ENCODE assay signal across 17 cellular contexts in genomic region chr10:62819521-62819920, GRCh38.
DNase-seq lines count a peak whose midpoint lies in the region.
"Had no signal": no experiment of that assay in that cellular context is flagged by ENCODE, and none has a peak within 500 bp of the region (broad histone marks: within the 10 kb centered on the region; RNA-seq: fewer than 3 reads in every experiment).

No MANE protein-coding gene starts in this region.

- H3K27ac ChIP-seq in BLaER1 treated with 17β-estradiol and CSF1 and Interleukin-3, amounts not matched to agents 10 nM and 100 nM = no peak overlapping the region
- H3K27ac ChIP-seq: coronary artery, epithelial cell of prostate, suprapubic skin had no signal

- H3K9ac ChIP-seq in BLaER1 treated with 17β-estradiol and CSF1 and Interleukin-3, amounts not matched to agents 10 nM and 100 nM = no peak overlapping the region

- DNase-seq in NCI-H1417 (lab: John Stamatoyannopoulos, UW) (peak; percentile 6 to 66 (median 41)), NCI-H1417 treated with DMSO at 0.1 percent for 48 hours (lab: John Stamatoyannopoulos, UW) (no peak), NCI-H69 (lab: John Stamatoyannopoulos, UW) (peak; percentile 19), glomerular visceral epithelial cell (ENCODE audit: extremely low spot score) (peak; percentile 10), NCI-H774 (lab: John Stamatoyannopoulos, UW) (no peak), NCI-H1048 (lab: John Stamatoyannopoulos, UW) (no peak), Kasumi-1 (lab: John Stamatoyannopoulos, UW) (no peak)
- DNase-seq: GF-D8, KG1, kidney, NCI-H1694, Right ventricle myocardium superior, T-helper 2 cell had no signal

- H3K36me3 ChIP-seq in BLaER1 treated with 17β-estradiol and CSF1 and Interleukin-3, amounts not matched to agents 10 nM and 100 nM = peaks cover 0 to 1% (median 0%) of the 10 kb centered on the region in 11 experiments; a peak in 1 of 22 replicates
- H3K36me3 ChIP-seq: suprapubic skin had no signal

- H3K27me3 ChIP-seq in BLaER1 treated with 17β-estradiol and CSF1 and Interleukin-3, amounts not matched to agents 10 nM and 100 nM = peaks cover 6 to 46% (median 38%) of the 10 kb centered on the region in 11 experiments

- peaks cover 18 to 37% (median 30%) of the 10 kb centered on the region in 10 experiments for H3K4me1 ChIP-seq in BLaER1 treated with 17β-estradiol and CSF1 and Interleukin-3, amounts not matched to agents 10 nM and 100 nM

- H4K20me1 ChIP-seq in BLaER1 treated with 17β-estradiol and CSF1 and Interleukin-3, amounts not matched to agents 10 nM and 100 nM = peaks cover 5 to 16% (median 15%) of the 10 kb centered on the region in 11 experiments; a peak in 20 of 22 replicates

- H3K9me3 ChIP-seq in BLaER1 treated with 17β-estradiol and CSF1 and Interleukin-3, amounts not matched to agents 10 nM and 100 nM (replicated peaks in 1 of 11) = peaks cover 0 to 10% (median 0%) of the 10 kb centered on the region in 11 experiments; a peak in 2 of 22 replicates
- H3K9me3 ChIP-seq: suprapubic skin had no signal

- peak overlapping the region in 9 of 11 experiments; percentile 90 to 100 (median 98); a peak in 13 of 22 replicates for H3K4me2 ChIP-seq in BLaER1 treated with 17β-estradiol and CSF1 and Interleukin-3, amounts not matched to agents 10 nM and 100 nM

- H3K4me3 ChIP-seq in BLaER1 treated with 17β-estradiol and CSF1 and Interleukin-3, amounts not matched to agents 10 nM and 100 nM = no peak overlapping the region

Comparison
In these comparisons a context has a peak if more than half of its experiments do, and no peak if none do; other contexts are left out.
1. DNase-seq: peak in NCI-H1417 (3 of 3), NCI-H69 (single experiment) and glomerular visceral epithelial cell (single experiment); none in NCI-H1417 treated with DMSO at 0.1 percent for 48 hours (single experiment), NCI-H774 (single experiment), NCI-H1048 (single experiment) and Kasumi-1 (0 of 2).